1 cellular context compared by ENCODE assay signal in genomic region chr21:46084041-46084561, GRCh38.
TF ChIP-seq lines count a peak whose summit lies in the region.

No MANE protein-coding gene starts in this region.

TF ChIP-seq in H1, 55 proteins besides CTCF, POLR2A, EP300 and RAD21:
- TF ChIP-seq KDM5A (IDR thresholded peaks at IDR 0.05; ENCODE audit: low read length) (no peak), KDM1A (IDR thresholded peaks at IDR 0.05; ENCODE audit: borderline replicate concordance, low read length) (no peak), EGR1 (IDR thresholded peaks at IDR 0.05; ENCODE audit: borderline replicate concordance, low read depth, low read length) (no peak), SRF (IDR thresholded peaks at IDR 0.05; ENCODE audit: low read depth, low read length) (no peak), TAF1 (IDR thresholded peaks at IDR 0.05; ENCODE audit: low read depth, low read length) (no peak), USF2 (IDR thresholded peaks at IDR 0.05; ENCODE audit: low read length) (no peak), RBBP5 (IDR thresholded peaks at IDR 0.05; ENCODE audit: borderline replicate concordance, low read depth, low read length) (no peak), CHD2 (IDR thresholded peaks at IDR 0.05; ENCODE audit: low read length) (no peak), ATF3 (IDR thresholded peaks at IDR 0.05; ENCODE audit: insufficient read depth, low read depth, low read length) (no peak)
